In genomic region chr10:101038486-101038885, GRCh38 we compare ENCODE assay signal across 6 cellular contexts.
"Had no signal": no experiment of that assay in that cellular context is flagged by ENCODE, and none has a peak within 500 bp of the region (broad histone marks: within the 10 kb centered on the region; RNA-seq: fewer than 3 reads in every experiment).

No MANE protein-coding gene starts in this region.

- H3K4me3 Mint-ChIP-seq: activated naive CD4-positive, alpha-beta T cell treated with anti-CD3 and anti-CD28 coated beads, Interleukin-2, amount 10 ng/mL, durations not matched to agents 7 days and 5 days; nephron progenitor cell; stimulated activated naive CD8-positive, alpha-beta T cell treated with anti-CD3 and anti-CD28 coated beads, Interleukin-15, amount 100 ng/mL, for 72 hours had no signal

- DNase-seq: activated CD4-positive, alpha-beta T cell treated with anti-CD3 and anti-CD28 coated beads, Interleukin-2, amount 50 U/mL, for 1 hour; activated naive CD4-positive, alpha-beta T cell treated with anti-CD3 and anti-CD28 coated beads, Interleukin-2, amount 10 ng/mL, durations not matched to agents 7 days and 5 days; nephron progenitor cell; stimulated activated naive CD8-positive, alpha-beta T cell treated with anti-CD3 and anti-CD28 coated beads, Interleukin-15, amount 100 ng/mL, for 72 hours; testis had no signal

- H3K9me3 Mint-ChIP-seq: activated naive CD4-positive, alpha-beta T cell treated with anti-CD3 and anti-CD28 coated beads, Interleukin-2, amount 10 ng/mL, durations not matched to agents 7 days and 5 days; nephron progenitor cell; stimulated activated naive CD8-positive, alpha-beta T cell treated with anti-CD3 and anti-CD28 coated beads, Interleukin-15, amount 100 ng/mL, for 72 hours had no signal

- H3K27me3 ChIP-seq: testis had no signal

- H3K27me3 Mint-ChIP-seq: stimulated activated naive CD8-positive, alpha-beta T cell treated with anti-CD3 and anti-CD28 coated beads, Interleukin-15, amount 100 ng/mL, for 72 hours had no signal

- H3K4me3 ChIP-seq: cardiac muscle cell, testis had no signal

- H3K36me3 ChIP-seq: cardiac muscle cell had no signal

- H3K9me3 ChIP-seq: testis had no signal

- H3K27ac Mint-ChIP-seq: nephron progenitor cell; stimulated activated naive CD8-positive, alpha-beta T cell treated with anti-CD3 and anti-CD28 coated beads, Interleukin-15, amount 100 ng/mL, for 72 hours had no signal

- H3K27ac ChIP-seq: cardiac muscle cell, testis had no signal
